In the genomic region with DNA sequence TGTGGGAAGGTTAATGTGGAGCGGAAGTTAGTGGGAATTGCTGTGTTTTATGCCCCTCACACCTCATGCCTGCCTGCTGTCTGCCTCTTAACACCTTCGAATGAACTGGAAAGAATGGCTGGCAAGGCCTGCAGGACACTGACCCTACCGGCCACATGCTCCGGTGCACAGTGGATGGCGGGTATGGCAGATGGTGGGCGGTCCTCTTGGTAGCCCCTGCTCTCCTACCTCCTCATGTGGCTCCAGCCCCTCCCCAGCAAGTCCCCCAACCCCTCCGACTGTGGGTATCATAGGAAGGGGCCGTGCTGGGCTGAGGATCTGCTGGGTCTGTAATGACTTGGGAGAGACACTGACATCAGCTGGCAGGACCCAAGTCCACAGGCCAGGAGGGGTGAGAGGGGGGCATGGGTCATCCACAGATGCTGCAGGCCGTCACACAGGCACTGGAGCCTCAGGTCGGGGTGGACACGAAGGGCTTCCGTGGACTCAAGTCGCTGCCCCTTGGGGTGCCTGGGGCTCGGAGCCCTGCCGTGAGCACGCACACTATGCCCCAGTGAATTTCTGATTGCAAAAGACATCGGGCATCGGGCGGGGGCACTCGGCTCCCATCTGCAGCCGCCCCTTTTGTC, we compare ENCODE assay signal across 16 cellular contexts.
A peak's percentile ranks its signal among the peaks of the same experiment; 100 is the strongest.
DNase-seq lines count a peak whose midpoint lies in the region; ATAC-seq and TF ChIP-seq lines count a peak whose summit lies in the region.
"Had no signal": no experiment of that assay in that cellular context is flagged by ENCODE, and none has a peak within 500 bp of the region (broad histone marks: within the 10 kb centered on the region; RNA-seq: fewer than 3 reads in every experiment).

No MANE protein-coding gene starts in this region.

- ATAC-seq in Right ventricle myocardium inferior: no peak
- no peak for ATAC-seq in left cardiac atrium
- ATAC-seq in mucosa of descending colon: no peak
- ATAC-seq in GM21723 (IDR thresholded peaks at IDR 0.05; ENCODE audit: unreplicated experiment): no peak

- H3K27me3 ChIP-seq in spleen (replicated peaks in 1 of 7): peaks cover 0 to 43% (median 0%) of the 10 kb centered on the region in 7 donors

- WGBS in spleen, 5 donors: 83 to 88% (median 84%) methylated on average over 19 to 21 of the region's 21 CpGs

- TF ChIP-seq CTCF in mucosa of descending colon (IDR thresholded peaks at IDR 0.05) (no peak), spleen (IDR thresholded peaks at IDR 0.05 in 8 of 11, conservative IDR thresholded peaks at IDR 0.05 in 3 of 11) (no peak)

- H3K36me3 ChIP-seq in mucosa of descending colon (ENCODE audit: low read depth) (no peaks in the 10 kb centered on the region), spleen (no peaks in the 10 kb centered on the region)
- H3K36me3 ChIP-seq: BLaER1 had no signal

- intact Hi-C loops in Right ventricle myocardium inferior (cut with DNase I) (no loop called here), left cardiac atrium (cut with DNase I) (no loop called here), mucosa of descending colon (cut with DNase I, micrococcal nuclease) (no loop called here), spleen (cut with DNase I; ENCODE audit: low total_unique reads) (no loop called here)

- H3K4me1 ChIP-seq in mucosa of descending colon (ENCODE audit: low read depth) (no peaks in the 10 kb centered on the region), spleen (peaks cover 0 to 10% (median 0%) of the 10 kb centered on the region in 6 donors)
- H3K4me1 ChIP-seq: Caco-2 had no signal

- DNase-seq in Right ventricle myocardium inferior (ENCODE audit: missing footprints) (peak; percentile 57), left cardiac atrium (no peak), SK-N-DZ (ENCODE audit: low spot score) (peak; percentile 25), mucosa of descending colon (peak in 2 of 3 donors; percentile 19 to 30), spleen (peak; percentile 63)
- DNase-seq in activated CD4-positive, alpha-beta T cell treated with anti-CD3 and anti-CD28 coated beads, Interleukin-2, amount 50 U/mL, for 1 hour: no peak
- DNase-seq: 8988T; AML-193; Caco-2; CD8-positive, alpha-beta memory T cell; DND-41; GDM1; GM23248; H7 had no signal

- no peak overlapping the region for H3K27ac ChIP-seq in spleen
- H3K27ac ChIP-seq: BLaER1, GM23248 had no signal

- H3K4me3 ChIP-seq in mucosa of descending colon (no peak overlapping the region), spleen (no peak overlapping the region)
- H3K4me3 ChIP-seq: BLaER1, GM23248 had no signal

- H3K9me3 ChIP-seq in mucosa of descending colon: no peaks in the 10 kb centered on the region
- no peaks in the 10 kb centered on the region for H3K9me3 ChIP-seq in spleen
- H3K9me3 ChIP-seq: BLaER1, Caco-2 had no signal

- TF ChIP-seq POLR2A in spleen (IDR thresholded peaks at IDR 0.05): no peak

Comparison
In these comparisons a context has a peak if more than half of its experiments do, and no peak if none do; other contexts are left out.
1. DNase-seq: peak in Right ventricle myocardium inferior (single experiment), SK-N-DZ (single experiment), mucosa of descending colon (2 of 3) and spleen (single experiment); none in left cardiac atrium (single experiment) and activated CD4-positive, alpha-beta T cell treated with anti-CD3 and anti-CD28 coated beads, Interleukin-2, amount 50 U/mL, for 1 hour (single experiment).